14 cellular contexts compared by ENCODE assay signal in the genomic region with DNA sequence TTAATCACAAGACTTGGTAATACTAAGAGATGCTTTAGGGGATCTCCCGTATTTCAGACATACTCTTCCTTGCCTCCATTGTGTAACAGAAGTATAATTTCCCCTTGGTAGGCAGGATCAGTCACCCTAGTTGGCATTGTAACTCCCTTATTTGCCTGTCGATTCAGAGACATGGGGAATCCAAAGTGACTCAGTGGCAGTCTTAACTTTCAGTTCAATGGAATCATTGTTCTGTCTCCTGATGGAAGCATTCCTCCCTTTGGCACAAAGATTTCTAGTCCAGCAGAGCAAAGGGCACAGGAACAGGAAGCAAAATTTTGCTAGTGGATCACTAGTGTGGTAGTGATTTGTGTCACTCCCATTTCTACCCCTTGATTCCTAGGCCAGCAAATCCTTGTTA.
DNase-seq lines count a peak whose midpoint lies in the region; ATAC-seq lines count a peak whose summit lies in the region.
"Had no signal": no experiment of that assay in that cellular context is flagged by ENCODE, and none has a peak within 500 bp of the region (broad histone marks: within the 10 kb centered on the region; RNA-seq: fewer than 3 reads in every experiment).

No MANE protein-coding gene starts in this region.

- H3K4me3 Mint-ChIP-seq in naive thymus-derived CD4-positive, alpha-beta T cell: no peak overlapping the region
- H3K4me3 Mint-ChIP-seq: CD4-positive, CD25-positive, alpha-beta regulatory T cell; CD8-positive, alpha-beta memory T cell had no signal

- ATAC-seq in naive thymus-derived CD4-positive, alpha-beta T cell: no peak

- H3K9me3 Mint-ChIP-seq in naive thymus-derived CD4-positive, alpha-beta T cell: peaks cover 0 to 21% (median 6%) of the 10 kb centered on the region in 11 donors

- CTCF ChIA-PET in naive thymus-derived CD4-positive, alpha-beta T cell (lab: Charles Lee): no interaction called here

- H3K9me3 ChIP-seq in naive thymus-derived CD4-positive, alpha-beta T cell (ENCODE audit: control insufficient read depth in 2 of 3, low read length in 3 of 3): peaks cover 0 to 5% (median 0%) of the 10 kb centered on the region in 3 experiments
- H3K9me3 ChIP-seq: BE2C, Caco-2, HAP-1 had no signal

- DNase-seq in HT1080 (ENCODE audit: low read depth): peak; percentile 49
- DNase-seq in SK-MEL-5 (ENCODE audit: low read depth, low spot score): peak; percentile 36
- peak; percentile 83 for DNase-seq in foreskin melanocyte
- DNase-seq in T-helper 1 cell: no peak
- no peak for DNase-seq in naive thymus-derived CD4-positive, alpha-beta T cell
- DNase-seq in NCI-H82 (lab: John Stamatoyannopoulos, UW): no peak
- DNase-seq: ACHN; BE2C; C1 segment of cervical spinal cord; Caco-2; CD4-positive, CD25-positive, alpha-beta regulatory T cell; CD8-positive, alpha-beta memory T cell; GM23248 had no signal

- POLR2A ChIA-PET in naive thymus-derived CD4-positive, alpha-beta T cell (lab: Charles Lee): no interaction called here

- H3K27me3 Mint-ChIP-seq in naive thymus-derived CD4-positive, alpha-beta T cell: peaks cover 0 to 8% (median 0%) of the 10 kb centered on the region in 5 donors
- H3K27me3 Mint-ChIP-seq: CD4-positive, CD25-positive, alpha-beta regulatory T cell had no signal

- H3K36me3 Mint-ChIP-seq in naive thymus-derived CD4-positive, alpha-beta T cell: peaks cover 0 to 6% (median 0%) of the 10 kb centered on the region in 5 donors
- H3K36me3 Mint-ChIP-seq: CD4-positive, CD25-positive, alpha-beta regulatory T cell had no signal

- no peaks in the 10 kb centered on the region for H3K27me3 ChIP-seq in naive thymus-derived CD4-positive, alpha-beta T cell (ENCODE audit: control insufficient read depth in 2 of 2, insufficient read depth in 2 of 2, low read length in 2 of 2)
- H3K27me3 ChIP-seq: BE2C had no signal

- H3K36me3 ChIP-seq in naive thymus-derived CD4-positive, alpha-beta T cell (ENCODE audit: control insufficient read depth in 2 of 3, insufficient read depth in 3 of 3, low read length in 3 of 3): no peaks in the 10 kb centered on the region
- H3K36me3 ChIP-seq: BE2C, HAP-1 had no signal

- H3K27ac Mint-ChIP-seq in naive thymus-derived CD4-positive, alpha-beta T cell: no peak overlapping the region
- H3K27ac Mint-ChIP-seq: CD4-positive, CD25-positive, alpha-beta regulatory T cell; CD8-positive, alpha-beta memory T cell had no signal

- intact Hi-C loops in naive thymus-derived CD4-positive, alpha-beta T cell (cut with micrococcal nuclease): no loop called here

- no peak overlapping the region for H3K4me3 ChIP-seq in naive thymus-derived CD4-positive, alpha-beta T cell (ENCODE audit: low read length)
- H3K4me3 ChIP-seq: GM23248, HAP-1 had no signal

- no peaks in the 10 kb centered on the region for H3K4me1 Mint-ChIP-seq in naive thymus-derived CD4-positive, alpha-beta T cell
- H3K4me1 Mint-ChIP-seq: CD8-positive, alpha-beta memory T cell had no signal

- in situ Hi-C loops in SK-MEL-5 (cut with HindIII; ENCODE audit: low pct_unique_long_range_greater_than_20kb, low sequenced_read_pairs): no loop called here

- no peak overlapping the region for H3K27ac ChIP-seq in naive thymus-derived CD4-positive, alpha-beta T cell (ENCODE audit: low read depth, low read length)
- H3K27ac ChIP-seq: GM23248 had no signal

- no peaks in the 10 kb centered on the region for H3K4me1 ChIP-seq in naive thymus-derived CD4-positive, alpha-beta T cell (ENCODE audit: control insufficient read depth in 2 of 2, insufficient read depth in 2 of 2, low read length in 2 of 2)
- H3K4me1 ChIP-seq: BE2C, Caco-2, HAP-1 had no signal

Comparison
In these comparisons a context has a peak if more than half of its experiments do, and no peak if none do; other contexts are left out.
1. DNase-seq: peak in HT1080 (single experiment), SK-MEL-5 (single experiment) and foreskin melanocyte (single experiment); none in T-helper 1 cell (0 of 5), naive thymus-derived CD4-positive, alpha-beta T cell (0 of 9) and NCI-H82 (single experiment).